Comparison of ENCODE assay signal across 13 cellular contexts in genomic region chr7:99121496-99122021, GRCh38. TPM values are rescaled to one million over a fixed set of nuclear protein-coding genes. Genes with fewer than 3 reads are reported as not detected.
DNase-seq lines count a peak whose midpoint lies in the region; ATAC-seq and TF ChIP-seq lines count a peak whose summit lies in the region.
"Had no signal": no experiment of that assay in that cellular context is flagged by ENCODE, and none has a peak within 500 bp of the region (broad histone marks: within the 10 kb centered on the region; RNA-seq: fewer than 3 reads in every experiment).

No MANE protein-coding gene starts in this region.

- peaks cover 100% of the 10 kb centered on the region for H3K79me2 ChIP-seq in smooth muscle cell (ENCODE audit: low read depth)

- peaks cover 5 to 38% (median 27%) of the 10 kb centered on the region in 11 experiments for H3K9me3 ChIP-seq in BLaER1 treated with 17β-estradiol and CSF1 and Interleukin-3, amounts not matched to agents 10 nM and 100 nM (replicated peaks in 1 of 11)
- no peaks in the 10 kb centered on the region for H3K9me3 ChIP-seq in smooth muscle cell (replicated peaks; ENCODE audit: low read depth)

- peaks cover 0 to 81% (median 37%) of the 10 kb centered on the region in 11 experiments; a peak in 16 of 22 replicates for H4K20me1 ChIP-seq in BLaER1 treated with 17β-estradiol and CSF1 and Interleukin-3, amounts not matched to agents 10 nM and 100 nM
- peaks cover 75% of the 10 kb centered on the region for H4K20me1 ChIP-seq in smooth muscle cell (ENCODE audit: low read depth)

- no peaks in the 10 kb centered on the region for H3K27me3 ChIP-seq in BLaER1 treated with 17β-estradiol and CSF1 and Interleukin-3, amounts not matched to agents 10 nM and 100 nM
- H3K27me3 ChIP-seq in brain microvascular endothelial cell (replicated peaks) (no peaks in the 10 kb centered on the region), smooth muscle cell (ENCODE audit: low read depth) (no peaks in the 10 kb centered on the region)

- peaks cover 5 to 45% (median 27%) of the 10 kb centered on the region in 11 experiments; a peak in 18 of 22 replicates for H3K36me3 ChIP-seq in BLaER1 treated with 17β-estradiol and CSF1 and Interleukin-3, amounts not matched to agents 10 nM and 100 nM
- H3K36me3 ChIP-seq in brain microvascular endothelial cell (replicated peaks): peaks cover 2% of the 10 kb centered on the region
- no peaks in the 10 kb centered on the region for H3K36me3 ChIP-seq in smooth muscle cell (ENCODE audit: low read depth)

- in situ Hi-C loops in brain microvascular endothelial cell (cut with HindIII; ENCODE audit: low pct_ligation_motif_present, low sequenced_read_pairs): no loop called here

- no peak for TF ChIP-seq CTCF in brain microvascular endothelial cell (IDR thresholded peaks at IDR 0.05; ENCODE audit: low read depth, low read length, missing control alignments)
- TF ChIP-seq CTCF in smooth muscle cell (IDR thresholded peaks at IDR 0.05; ENCODE audit: borderline replicate concordance, insufficient read depth, poor library complexity, severe bottlenecking): no peak

- peak overlapping the region; percentile 28 to 95 (median 83); a peak in 21 of 22 replicates for H3K27ac ChIP-seq in BLaER1 treated with 17β-estradiol and CSF1 and Interleukin-3, amounts not matched to agents 10 nM and 100 nM
- H3K27ac ChIP-seq in brain microvascular endothelial cell (peak overlapping the region; percentile 83), smooth muscle cell (ENCODE audit: low read depth) (peak overlapping the region; percentile 22)

- ATAC-seq in left ventricle myocardium superior (peak; percentile 78), HG03460 (IDR thresholded peaks at IDR 0.05; ENCODE audit: unreplicated experiment) (no peak), HG03439 (IDR thresholded peaks at IDR 0.05; ENCODE audit: unreplicated experiment) (no peak)
- ATAC-seq: effector memory CD8-positive, alpha-beta T cell; PC-3 had no signal

- peak overlapping the region; percentile 46 to 93 (median 81) for H3K4me2 ChIP-seq in BLaER1 treated with 17β-estradiol and CSF1 and Interleukin-3, amounts not matched to agents 10 nM and 100 nM
- peak overlapping the region; percentile 31 for H3K4me2 ChIP-seq in smooth muscle cell

- H3F3A ChIP-seq in smooth muscle cell (ENCODE audit: low read depth): peaks cover 2% of the 10 kb centered on the region

- H3K9ac ChIP-seq in BLaER1 treated with 17β-estradiol and CSF1 and Interleukin-3, amounts not matched to agents 10 nM and 100 nM: peak overlapping the region in 9 of 11 experiments; percentile 50 to 81 (median 70); a peak in 16 of 22 replicates
- no peak overlapping the region for H3K9ac ChIP-seq in smooth muscle cell (ENCODE audit: low read depth)

- 80% methylated on average over 13 of the region's 13 CpGs for WGBS in smooth muscle cell (ENCODE audit: low lambda C conversion rate)

- intact Hi-C loops in left ventricle myocardium superior (cut with micrococcal nuclease): no loop called here

- DNase-seq in brain microvascular endothelial cell (peak; percentile 70), left ventricle myocardium superior (peak; percentile 52), smooth muscle cell (lab: John Stamatoyannopoulos, UW; ENCODE audit: unreplicated experiment) (no peak), DMS79 (lab: John Stamatoyannopoulos, UW) (no peak), glomerular visceral epithelial cell (ENCODE audit: extremely low spot score) (no peak)
- DNase-seq: activated CD4-positive, CD25-positive, alpha-beta regulatory T cell; effector memory CD8-positive, alpha-beta T cell; hippocampal formation; PC-3; stimulated activated CD4-positive, alpha-beta T cell treated with anti-CD3 and anti-CD28 coated beads, Interleukin-15, amount 100 ng/mL, for 24 hours had no signal

- H3K4me1 ChIP-seq in BLaER1 treated with 17β-estradiol and CSF1 and Interleukin-3, amounts not matched to agents 10 nM and 100 nM: peaks cover 44 to 92% (median 81%) of the 10 kb centered on the region in 10 experiments
- H3K4me1 ChIP-seq in smooth muscle cell (ENCODE audit: low read depth): peaks cover 3% of the 10 kb centered on the region

- peak overlapping the region in 2 of 10 experiments; percentile 31 to 42; a peak in 2 of 20 replicates for H3K4me3 ChIP-seq in BLaER1 treated with 17β-estradiol and CSF1 and Interleukin-3, amounts not matched to agents 10 nM and 100 nM
- no peak overlapping the region for H3K4me3 ChIP-seq in brain microvascular endothelial cell (ENCODE audit: low read depth, low read length)
- H3K4me3 ChIP-seq in smooth muscle cell: no peak overlapping the region

- no peak overlapping the region for H2AFZ ChIP-seq in smooth muscle cell (ENCODE audit: low read depth)

RNA-seq across cellular contexts. Expression of gene SMURF1, which starts 22.3 kb away (rescaled TPM):
- total RNA-seq in left ventricle myocardium superior (11.5 TPM), smooth muscle cell (15.5 and 28.5 TPM in 2 replicates)
- polyA plus RNA-seq in smooth muscle cell: 16.2 and 17.5 TPM in 2 replicates

Comparison
In these comparisons a context has a peak if more than half of its experiments do, and no peak if none do; other contexts are left out.
1. H3K27ac ChIP-seq: peak in every context shown above with its lines; median percentile 83 in BLaER1 treated with 17β-estradiol and CSF1 and Interleukin-3, amounts not matched to agents 10 nM and 100 nM; 83 in brain microvascular endothelial cell; 22 in smooth muscle cell.
2. DNase-seq: peak in brain microvascular endothelial cell (single experiment) and left ventricle myocardium superior (single experiment); none in smooth muscle cell (single experiment), DMS79 (single experiment) and glomerular visceral epithelial cell (single experiment).